ENCODE assay signal across 1 cellular context in genomic region chr1:154148787-154149186, GRCh38.
TF ChIP-seq lines count a peak whose summit lies in the region.

No MANE protein-coding gene starts in this region.

TF ChIP-seq in K562, 482 proteins besides CTCF, POLR2A, EP300 and RAD21 (continued from another document):
- no peak for TF ChIP-seq HMGXB4 (CRISPR knock-in tag; IDR thresholded peaks at IDR 0.05)
- TF ChIP-seq MAFK (IDR thresholded peaks at IDR 0.05; ENCODE audit: low read length), result peak; percentile 38; the same call in 1 of the 2 replicates
- TF ChIP-seq NFE2 (IDR thresholded peaks at IDR 0.05; ENCODE audit: low read depth), result peak; percentile 69; the same call in 1 of the 2 replicates
- no peak for TF ChIP-seq DACH1 (IDR thresholded peaks at IDR 0.05; ENCODE audit: partially characterized antibody)
- no peak for TF ChIP-seq OTX1 (CRISPR knock-in tag; IDR thresholded peaks at IDR 0.05)
- no peak for TF ChIP-seq CXXC5 (CRISPR knock-in tag; IDR thresholded peaks at IDR 0.05)
- peak; percentile 55 for TF ChIP-seq C11orf30 (IDR thresholded peaks at IDR 0.05; ENCODE audit: low read depth)
- no peak for TF ChIP-seq POLR2AphosphoS2 (IDR thresholded peaks at IDR 0.05; ENCODE audit: low read length)
- TF ChIP-seq SIX5 (IDR thresholded peaks at IDR 0.05; ENCODE audit: borderline replicate concordance in 1 of 2, insufficient read depth in 1 of 2, low read depth in 1 of 2, low read length in 2 of 2), result no peak
- no peak for TF ChIP-seq SREBF2 (CRISPR knock-in tag; IDR thresholded peaks at IDR 0.05)
- TF ChIP-seq MECOM (CRISPR knock-in tag; IDR thresholded peaks at IDR 0.05), result no peak
- TF ChIP-seq PRPF4 (IDR thresholded peaks at IDR 0.05; ENCODE audit: insufficient read depth, low read depth, low read length, poor library complexity, severe bottlenecking), result no peak
- TF ChIP-seq ZNF12 (CRISPR knock-in tag; IDR thresholded peaks at IDR 0.05), result no peak
